1 cellular context compared by ENCODE assay signal in the genomic region with DNA sequence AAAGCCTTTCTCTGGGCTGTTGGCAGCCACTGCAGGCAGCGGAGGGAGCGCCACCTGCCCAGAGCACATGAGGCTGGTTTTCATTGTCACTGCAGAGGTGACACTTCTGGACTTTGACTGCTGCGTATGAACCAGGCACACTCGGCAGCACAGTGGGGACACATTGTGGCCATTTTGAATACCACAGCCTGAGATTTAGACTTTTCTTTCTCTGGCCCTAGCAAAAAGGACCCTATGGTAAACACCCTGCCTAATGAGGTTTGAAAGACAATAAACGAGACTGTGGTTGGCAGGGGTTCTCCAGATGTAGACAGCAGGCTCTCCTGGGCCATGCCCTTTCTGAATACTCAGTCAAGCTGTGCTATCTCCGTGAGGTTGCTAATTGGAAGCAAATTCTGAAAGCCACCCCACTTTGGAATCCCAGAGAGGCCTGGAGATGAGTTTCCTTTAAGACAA.
TF ChIP-seq lines count a peak whose summit lies in the region.

No MANE protein-coding gene starts in this region.

TF ChIP-seq in HepG2, 621 proteins besides CTCF, POLR2A, EP300 and RAD21 (continued from another document):
- no peak; the same call in 1 of the 2 replicates for TF ChIP-seq ARID4A (CRISPR knock-in tag; IDR thresholded peaks at IDR 0.05; ENCODE audit: borderline replicate concordance)
- no peak for TF ChIP-seq E2F5 (CRISPR knock-in tag; conservative IDR thresholded peaks at IDR 0.05)
- peak; percentile 52; the same call in 1 of the 2 replicates for TF ChIP-seq GATAD2A (CRISPR knock-in tag; IDR thresholded peaks at IDR 0.05)
- TF ChIP-seq ZBTB25 (CRISPR knock-in tag; IDR thresholded peaks at IDR 0.05) = no peak
- TF ChIP-seq ZBTB14 (CRISPR knock-in tag; IDR thresholded peaks at IDR 0.05) = no peak
- TF ChIP-seq ZNF30 (CRISPR knock-in tag; IDR thresholded peaks at IDR 0.05) = no peak
- no peak for TF ChIP-seq MTF2 (CRISPR knock-in tag; IDR thresholded peaks at IDR 0.05; ENCODE audit: borderline replicate concordance)
- TF ChIP-seq IKZF5 (CRISPR knock-in tag; IDR thresholded peaks at IDR 0.05) = peak; percentile 29; the same call in 1 of the 2 replicates
- TF ChIP-seq NFE2L1 (CRISPR knock-in tag; IDR thresholded peaks at IDR 0.05; ENCODE audit: borderline replicate concordance) = no peak
- TF ChIP-seq ZNF772 (CRISPR knock-in tag; IDR thresholded peaks at IDR 0.05) = no peak
- no peak for TF ChIP-seq ZFP37 (CRISPR knock-in tag; IDR thresholded peaks at IDR 0.05; ENCODE audit: borderline replicate concordance)
- no peak for TF ChIP-seq RBM22 (optimal IDR thresholded peaks at IDR 0.05; ENCODE audit: low read length)
- TF ChIP-seq MIER2 (CRISPR knock-in tag; IDR thresholded peaks at IDR 0.05) = no peak
